Comparison of ENCODE assay signal across 13 cellular contexts in the genomic region with DNA sequence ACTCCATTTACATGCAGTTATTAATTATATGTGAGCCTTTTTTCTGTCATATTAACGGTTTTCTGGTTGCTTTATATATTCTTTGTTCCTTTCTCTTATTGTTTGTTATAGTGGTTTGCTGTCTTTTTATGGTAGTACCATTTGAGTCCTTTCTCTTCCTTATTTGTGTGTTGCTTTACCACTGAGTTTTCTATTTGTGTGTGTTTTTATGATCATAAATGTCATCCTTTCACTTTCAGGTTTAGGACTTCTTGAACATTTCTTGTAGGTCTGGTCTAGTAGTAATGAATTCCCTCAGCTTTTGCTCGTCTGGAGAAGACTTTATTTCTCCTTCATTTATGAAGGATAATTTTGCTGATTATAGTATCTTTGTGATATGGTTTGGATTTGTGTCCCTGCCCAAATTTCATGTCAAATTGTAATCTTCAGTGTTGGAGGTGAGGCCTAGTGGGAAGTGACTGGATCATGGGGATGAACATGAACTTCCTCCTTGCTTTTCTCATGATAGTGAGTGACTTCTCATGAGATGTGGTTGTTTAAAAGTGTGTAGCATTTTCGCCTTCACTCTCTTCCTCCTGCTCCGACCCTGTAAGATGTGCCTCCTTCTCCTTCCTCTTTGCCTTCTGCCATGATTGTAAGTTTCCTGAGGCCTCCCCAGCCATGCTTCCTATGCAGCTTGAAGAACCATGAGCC. TPM values are rescaled to one million over a fixed set of nuclear protein-coding genes. Genes with fewer than 3 reads are reported as not detected.
A peak's percentile ranks its signal among the peaks of the same experiment; 100 is the strongest.
DNase-seq lines count a peak whose midpoint lies in the region; ATAC-seq, FAIRE-seq and TF ChIP-seq lines count a peak whose summit lies in the region.
"Had no signal": no experiment of that assay in that cellular context is flagged by ENCODE, and none has a peak within 500 bp of the region (broad histone marks: within the 10 kb centered on the region; RNA-seq: fewer than 3 reads in every experiment).

No MANE protein-coding gene starts in this region.

- H3K36me3 Mint-ChIP-seq in activated naive CD4-positive, alpha-beta T cell treated with anti-CD3 and anti-CD28 coated beads, Interleukin-2, amount 50 U/mL, for 72 hours, result peaks cover 57 to 77% of the 10 kb centered on the region in 2 donors
- peaks cover 66% of the 10 kb centered on the region for H3K36me3 Mint-ChIP-seq in progenitor cell of endocrine pancreas (ENCODE audit: insufficient read depth)

- H3K27me3 Mint-ChIP-seq in progenitor cell of endocrine pancreas, result no peaks in the 10 kb centered on the region
- H3K27me3 Mint-ChIP-seq: naive B cell had no signal

- peak overlapping the region; percentile 14 to 63 for H3K27ac Mint-ChIP-seq in activated naive CD4-positive, alpha-beta T cell treated with anti-CD3 and anti-CD28 coated beads, Interleukin-2, amount 50 U/mL, for 72 hours
- H3K27ac Mint-ChIP-seq in progenitor cell of endocrine pancreas, result peak overlapping the region; percentile 23

- no TSS peak for BruUV-seq in HepG2 (replicated peaks; lab: Mats Ljungman, UMichigan)

- CTCF ChIA-PET in HepG2 (lab: Yijun Ruan, JAX; ENCODE audit: low intra/inter-chr PET ratio, low total read pairs), result no interaction called here

- H3K9me3 Mint-ChIP-seq in activated naive CD4-positive, alpha-beta T cell treated with anti-CD3 and anti-CD28 coated beads, Interleukin-2, amount 50 U/mL, for 72 hours, result peaks cover 6 to 22% of the 10 kb centered on the region in 2 donors
- H3K9me3 Mint-ChIP-seq in progenitor cell of endocrine pancreas (ENCODE audit: low read depth), result peaks cover 19% of the 10 kb centered on the region

- H3K27ac ChIP-seq in smooth muscle cell (ENCODE audit: low read depth) (no peak overlapping the region), HepG2 (ENCODE audit: extremely low read length, insufficient read depth, low read length) (no peak overlapping the region), brain microvascular endothelial cell (no peak overlapping the region)
- H3K27ac ChIP-seq: SJSA1, suprapubic skin had no signal

- H3K4me2 ChIP-seq in smooth muscle cell (no peak overlapping the region), HepG2 (ENCODE audit: low read depth, low read length) (no peak overlapping the region)

- H3K4me1 ChIP-seq in smooth muscle cell (ENCODE audit: low read depth) (no peaks in the 10 kb centered on the region), HepG2 (ENCODE audit: insufficient read depth, low read length) (no peaks in the 10 kb centered on the region)
- H3K4me1 ChIP-seq: SJSA1, suprapubic skin had no signal

- POLR2A ChIA-PET in HepG2 (lab: Yijun Ruan, JAX), result interaction anchor here (1.0 kb wide), 1 partner anchor 12 kb away, joined by 4 read pairs; a partner anchor contains a TSS

- TF ChIP-seq CTCF in progenitor cell of endocrine pancreas (IDR thresholded peaks at IDR 0.05; ENCODE audit: unreplicated experiment) (no peak), smooth muscle cell (IDR thresholded peaks at IDR 0.05; ENCODE audit: borderline replicate concordance, insufficient read depth, poor library complexity, severe bottlenecking) (no peak), HepG2 (CRISPR knock-in tag; IDR thresholded peaks at IDR 0.05) (no peak), brain microvascular endothelial cell (IDR thresholded peaks at IDR 0.05; ENCODE audit: low read depth, low read length, missing control alignments) (no peak)

- in situ Hi-C loops in HepG2 (cut with HindIII; ENCODE audit: extremely low pct_ligation_motif_present, low pct_unique_long_range_greater_than_20kb), result no loop called here
- in situ Hi-C loops in brain microvascular endothelial cell (cut with HindIII; ENCODE audit: low pct_ligation_motif_present, low sequenced_read_pairs), result no loop called here

- no peak for TF ChIP-seq RAD21 in HepG2 (CRISPR knock-in tag; IDR thresholded peaks at IDR 0.05)

- H3K4me3 ChIP-seq in smooth muscle cell, result no peak overlapping the region
- H3K4me3 ChIP-seq in HepG2 (replicated peaks in 1 of 3; ENCODE audit: insufficient read depth in 1 of 3, low read depth in 2 of 3, low read length in 3 of 3), result no peak overlapping the region
- H3K4me3 ChIP-seq in brain microvascular endothelial cell (ENCODE audit: low read depth, low read length), result no peak overlapping the region
- H3K4me3 ChIP-seq: SJSA1, suprapubic skin had no signal

- intact Hi-C loops in HepG2 (cut with micrococcal nuclease; ENCODE audit: unreplicated experiment), result no loop called here

- no peak for DNase-seq in activated naive CD4-positive, alpha-beta T cell treated with anti-CD3 and anti-CD28 coated beads, Interleukin-2, amount 50 U/mL, for 72 hours (ENCODE audit: low spot score in 2 of 2)
- no peak for DNase-seq in activated naive CD4-positive, alpha-beta T cell (lab: John Stamatoyannopoulos, UW)
- no peak for DNase-seq in progenitor cell of endocrine pancreas (ENCODE audit: low spot score, unreplicated experiment)
- no peak for DNase-seq in smooth muscle cell (lab: John Stamatoyannopoulos, UW; ENCODE audit: unreplicated experiment)
- no peak for DNase-seq in HepG2 (ENCODE audit: low spot score)
- no peak for DNase-seq in brain microvascular endothelial cell
- DNase-seq: naive B cell, NCI-H2029 treated with DMSO at 0.1 percent for 48 hours had no signal

- no peak overlapping the region for H2AFZ ChIP-seq in smooth muscle cell (ENCODE audit: low read depth)
- no peak overlapping the region for H2AFZ ChIP-seq in HepG2 (ENCODE audit: low read length)

- TF ChIP-seq EP300 in HepG2 (IDR thresholded peaks at IDR 0.05; ENCODE audit: low read depth in 2 of 2, low read length in 2 of 2), result no peak
- TF ChIP-seq EP300 in HepG2 (CRISPR knock-in tag; IDR thresholded peaks at IDR 0.05; ENCODE audit: borderline replicate concordance), result no peak

- H3K27me3 ChIP-seq in smooth muscle cell (ENCODE audit: low read depth) (no peaks in the 10 kb centered on the region), HepG2 (ENCODE audit: control insufficient read depth in 1 of 2, insufficient read depth in 2 of 2, low read length in 2 of 2) (no peaks in the 10 kb centered on the region), brain microvascular endothelial cell (replicated peaks) (no peaks in the 10 kb centered on the region)
- H3K27me3 ChIP-seq: SJSA1, suprapubic skin had no signal

- no peak for TF ChIP-seq POLR2A in HepG2 (IDR thresholded peaks at IDR 0.05; ENCODE audit: insufficient read depth in 1 of 2, low read depth in 2 of 2, low read length in 2 of 2)

- H3K4me1 Mint-ChIP-seq in progenitor cell of endocrine pancreas (ENCODE audit: low read depth), result no peaks in the 10 kb centered on the region

- FAIRE-seq in HepG2 (lab: Jason Lieb, UNC), result no peak
- FAIRE-seq: HTR-8/SVneo had no signal

- H4K20me1 ChIP-seq in smooth muscle cell (ENCODE audit: low read depth) (no peaks in the 10 kb centered on the region), HepG2 (ENCODE audit: insufficient read depth, low read length) (peaks cover 5% of the 10 kb centered on the region; the same call in 1 of the 2 replicates)

- peaks cover 14% of the 10 kb centered on the region for H3K9me3 ChIP-seq in smooth muscle cell (replicated peaks; ENCODE audit: low read depth)
- H3K9me3 ChIP-seq in HepG2 (ENCODE audit: low read length), result no peaks in the 10 kb centered on the region
- H3K9me3 ChIP-seq: SJSA1 had no signal

- 85% methylated on average over 4 of the region's 4 CpGs for WGBS in smooth muscle cell (ENCODE audit: low lambda C conversion rate)
- 72% methylated on average over 4 of the region's 4 CpGs for WGBS in HepG2 (ENCODE audit: low lambda C conversion rate)

- H3K36me3 ChIP-seq in smooth muscle cell (ENCODE audit: low read depth), result peaks cover 23% of the 10 kb centered on the region
- peaks cover 21 to 72% of the 10 kb centered on the region in 2 experiments for H3K36me3 ChIP-seq in HepG2 (replicated peaks in 1 of 2; ENCODE audit: control insufficient read depth in 1 of 2, insufficient read depth in 2 of 2, low read length in 2 of 2)
- H3K36me3 ChIP-seq in brain microvascular endothelial cell (replicated peaks), result peaks cover 29% of the 10 kb centered on the region

- peaks cover 46% of the 10 kb centered on the region for H3K79me2 ChIP-seq in smooth muscle cell (ENCODE audit: low read depth)
- H3K79me2 ChIP-seq in HepG2 (ENCODE audit: insufficient read depth, low read length), result peaks cover 37% of the 10 kb centered on the region

- H3K9ac ChIP-seq in smooth muscle cell (ENCODE audit: low read depth), result no peak overlapping the region
- no peak overlapping the region for H3K9ac ChIP-seq in HepG2 (ENCODE audit: insufficient read depth, low read depth, low read length)

- H3K4me3 Mint-ChIP-seq in progenitor cell of endocrine pancreas (ENCODE audit: low read depth), result no peak overlapping the region

- ATAC-seq in activated naive CD4-positive, alpha-beta T cell treated with anti-CD3 and anti-CD28 coated beads, Interleukin-2, amount 50 U/mL, for 72 hours, result no peak
- peak; percentile 92 for ATAC-seq in GM21723 (IDR thresholded peaks at IDR 0.05; ENCODE audit: unreplicated experiment)
- ATAC-seq in HG03439 (IDR thresholded peaks at IDR 0.05; ENCODE audit: unreplicated experiment), result peak; percentile 50
- no peak for ATAC-seq in HepG2

- H3F3A ChIP-seq in smooth muscle cell (ENCODE audit: low read depth), result no peaks in the 10 kb centered on the region

RNA-seq across cellular contexts. Expression of a gene that starts 11.5 kb away (rescaled TPM):
- total RNA-seq in activated naive CD4-positive, alpha-beta T cell treated with anti-CD3 and anti-CD28 coated beads, Interleukin-2, amount 50 U/mL, for 72 hours, result 10 to 100 TPM; 43.8 to 48.5 TPM
- total RNA-seq in progenitor cell of endocrine pancreas (79.4 and 82.8 TPM in 2 replicates), smooth muscle cell (36.3 and 36.4 TPM in 2 replicates), HepG2 (2016; rRNA removed; fragmentation: Illumina TruSeq; extraction: Trizol) (22.5 and 30.6 TPM in 2 replicates)
- polyA plus RNA-seq in smooth muscle cell (18.3 and 33.9 TPM in 2 replicates), HepG2 (2011; rRNA removed) (15.2 and 17.6 TPM in 2 replicates)
- total RNA-seq in HepG2 (2016; cell fraction: cytosol; rRNA removed; fragmentation: Illumina TruSeq; extraction: Trizol; ENCODE audit: low read depth), result 4.6 and 5.4 TPM in 2 replicates
- total RNA-seq in HepG2 (2016; cell fraction: insoluble cytoplasmic fraction; rRNA removed; fragmentation: Illumina TruSeq; extraction: Trizol), result 22.5 and 30.4 TPM in 2 replicates
- 7.7 and 9.9 TPM in 2 replicates for total RNA-seq in HepG2 (2016; cell fraction: membrane; rRNA removed; fragmentation: Illumina TruSeq; extraction: Trizol)
- total RNA-seq in HepG2 (2016; cell fraction: nucleus; rRNA removed; fragmentation: Illumina TruSeq; extraction: Trizol), result 42.6 and 43.9 TPM in 2 replicates
- polyA plus RNA-seq in HepG2 (2011; cell fraction: cytosol; rRNA removed), result 5.3 and 9.6 TPM in 2 replicates
- polyA plus RNA-seq in HepG2 (2011; cell fraction: nucleus; rRNA removed), result 13.4 and 18.2 TPM in 2 replicates
- polyA plus RNA-seq in HepG2 (2012), result 29.3 and 34.1 TPM in 2 replicates
- 0.78 and 1.1 TPM in 2 replicates for polyA plus RNA-seq in HepG2 (2016; cell fraction: cytosol; fragmentation: Illumina TruSeq; extraction: Trizol; ENCODE audit: low read depth)
- 17.8 TPM in 2 replicates for polyA plus RNA-seq in HepG2 (2016; cell fraction: insoluble cytoplasmic fraction; fragmentation: Illumina TruSeq; extraction: Trizol; ENCODE audit: low read depth)
- polyA plus RNA-seq in HepG2 (2016; cell fraction: membrane; fragmentation: Illumina TruSeq; extraction: Trizol; ENCODE audit: low read depth), result 1.2 and 1.8 TPM in 2 replicates
- polyA plus RNA-seq in HepG2 (2016; cell fraction: nucleus; fragmentation: Illumina TruSeq; extraction: Trizol; ENCODE audit: insufficient read depth, low read depth), result 34.3 and 35.4 TPM in 2 replicates
- 5.1 and 5.9 TPM in 2 replicates for polyA minus RNA-seq in HepG2 (2011; rRNA and poly(A)+ RNA removed; ENCODE audit: low replicate concordance)
- 16.4 and 18.7 TPM in 2 replicates for polyA minus RNA-seq in HepG2 (2011; cell fraction: cytosol; rRNA and poly(A)+ RNA removed)
- 92.4 and 109 TPM in 2 replicates for polyA minus RNA-seq in HepG2 (2011; cell fraction: nucleus; rRNA and poly(A)+ RNA removed)

Comparison
In these comparisons a context has a peak if more than half of its experiments do, and no peak if none do; other contexts are left out.
1. ATAC-seq: peak in GM21723 (single experiment) and HG03439 (single experiment); none in activated naive CD4-positive, alpha-beta T cell treated with anti-CD3 and anti-CD28 coated beads, Interleukin-2, amount 50 U/mL, for 72 hours (0 of 2) and HepG2 (single experiment).